8 cellular contexts compared by ENCODE assay signal in genomic region chr2:160294339-160294803, GRCh38.
A peak's percentile ranks its signal among the peaks of the same experiment; 100 is the strongest.
DNase-seq lines count a peak whose midpoint lies in the region; ATAC-seq, FAIRE-seq and TF ChIP-seq lines count a peak whose summit lies in the region.

No MANE protein-coding gene starts in this region.

- H3K9me3 Mint-ChIP-seq in activated T-helper 17 cell treated with anti-CD3 and anti-CD28 coated beads, Interleukin-2, amount 50 U/mL, for 72 hours = peaks cover 3% of the 10 kb centered on the region

- no peak for DNase-seq in keratinocyte (ENCODE audit: low read depth, low spot score)
- DNase-seq in stromal cell of bone marrow (ENCODE audit: low read depth) = peak; percentile 84
- DNase-seq in NCI-H524 treated with DMSO at 0.1 percent for 48 hours (lab: John Stamatoyannopoulos, UW) = no peak
- DNase-seq in GM19239 (ENCODE audit: insufficient read length, low spot score) = no peak
- DNase-seq in HT-29 (ENCODE audit: low spot score) = no peak

- peak overlapping the region; percentile 54 for H3K4me2 ChIP-seq in keratinocyte (ENCODE audit: control insufficient read depth, extremely low read depth, insufficient read depth, low read depth, low read length)

- peak overlapping the region; percentile 62 for H3K4me3 Mint-ChIP-seq in activated T-helper 17 cell treated with anti-CD3 and anti-CD28 coated beads, Interleukin-2, amount 50 U/mL, for 72 hours

- peak; percentile 85 for FAIRE-seq in keratinocyte (lab: Jason Lieb, UNC)
- FAIRE-seq in GM19239 (lab: Jason Lieb, UNC) = no peak

- no peaks in the 10 kb centered on the region for H3K27me3 ChIP-seq in keratinocyte (ENCODE audit: control insufficient read depth, extremely low read depth, insufficient read depth, low read length)

- no peak overlapping the region for H2AFZ ChIP-seq in keratinocyte (ENCODE audit: control insufficient read depth, low read length)

- peaks cover 5% of the 10 kb centered on the region for H3K9me1 ChIP-seq in keratinocyte (ENCODE audit: control insufficient read depth, extremely low read depth, insufficient read depth, low read length)

- H3K9ac ChIP-seq in keratinocyte (ENCODE audit: control insufficient read depth, extremely low read depth, insufficient read depth, low read length) = no peak overlapping the region

- peaks cover 60% of the 10 kb centered on the region for H3K4me1 Mint-ChIP-seq in activated T-helper 17 cell treated with anti-CD3 and anti-CD28 coated beads, Interleukin-2, amount 50 U/mL, for 72 hours

- H3K27ac Mint-ChIP-seq in activated T-helper 17 cell treated with anti-CD3 and anti-CD28 coated beads, Interleukin-2, amount 50 U/mL, for 72 hours = peak overlapping the region; percentile 51

- no peaks in the 10 kb centered on the region for H3K27me3 Mint-ChIP-seq in activated T-helper 17 cell treated with anti-CD3 and anti-CD28 coated beads, Interleukin-2, amount 50 U/mL, for 72 hours

- dilution Hi-C loops in keratinocyte (cut with MboI; ENCODE audit: extremely low pct_ligation_motif_present, low sequenced_read_pairs) = no loop called here

- peak; percentile 83 for ATAC-seq in GM18858 (IDR thresholded peaks at IDR 0.05; ENCODE audit: unreplicated experiment)
- ATAC-seq in HG03196 (IDR thresholded peaks at IDR 0.05; ENCODE audit: unreplicated experiment) = peak; percentile 78
- ATAC-seq in activated T-helper 17 cell treated with anti-CD3 and anti-CD28 coated beads, Interleukin-2, amount 50 U/mL, for 72 hours (replicated peaks) = peak; percentile 97

- no peak for TF ChIP-seq CTCF in keratinocyte (optimal IDR thresholded peaks at IDR 0.05 in 1 of 3, IDR thresholded peaks at IDR 0.05 in 1 of 3, conservative IDR thresholded peaks at IDR 0.05 in 1 of 3; ENCODE audit: extremely low read depth in 1 of 3, insufficient read depth in 2 of 3, low read length in 3 of 3)

- H3K4me1 ChIP-seq in keratinocyte (ENCODE audit: control insufficient read depth, extremely low read depth, insufficient read depth, low read length) = peaks cover 39% of the 10 kb centered on the region

- no peaks in the 10 kb centered on the region for H3K9me3 ChIP-seq in keratinocyte (ENCODE audit: control insufficient read depth, low read depth, low read length)

- peaks cover 76% of the 10 kb centered on the region for H3K36me3 Mint-ChIP-seq in activated T-helper 17 cell treated with anti-CD3 and anti-CD28 coated beads, Interleukin-2, amount 50 U/mL, for 72 hours (ENCODE audit: low read depth)

- peak overlapping the region; percentile 69 for H3K27ac ChIP-seq in keratinocyte (ENCODE audit: control insufficient read depth, insufficient read depth, low read length)

- H4K20me1 ChIP-seq in keratinocyte (ENCODE audit: control insufficient read depth, extremely low read depth, insufficient read depth, low read length) = no peaks in the 10 kb centered on the region

- peaks cover 16 to 32% of the 10 kb centered on the region in 2 experiments for H3K36me3 ChIP-seq in keratinocyte (ENCODE audit: control insufficient read depth in 2 of 2, extremely low read depth in 1 of 2, insufficient read depth in 2 of 2, low read length in 2 of 2)

- peaks cover 16% of the 10 kb centered on the region for H3K79me2 ChIP-seq in keratinocyte (ENCODE audit: control insufficient read depth, insufficient read depth, low read length)

- H3K4me3 ChIP-seq in keratinocyte (ENCODE audit: control insufficient read depth in 2 of 3, extremely low read depth in 1 of 3, insufficient read depth in 2 of 3, low read depth in 1 of 3, low read length in 3 of 3) = no peak overlapping the region
